18 cellular contexts compared by ENCODE assay signal in genomic region chr3:193483988-193484539, GRCh38.
DNase-seq lines count a peak whose midpoint lies in the region; ATAC-seq and TF ChIP-seq lines count a peak whose summit lies in the region.
"Had no signal": no experiment of that assay in that cellular context is flagged by ENCODE, and none has a peak within 500 bp of the region (broad histone marks: within the 10 kb centered on the region; RNA-seq: fewer than 3 reads in every experiment).

No MANE protein-coding gene starts in this region.

- no peak for TF ChIP-seq CTCF in HEK293 (tag by site-specific recombination; IDR thresholded peaks at IDR 0.05)
- no peak for TF ChIP-seq CTCF in lower lobe of right lung (IDR thresholded peaks at IDR 0.05)
- no peak for TF ChIP-seq CTCF in upper lobe of left lung (IDR thresholded peaks at IDR 0.05)
- TF ChIP-seq CTCF in natural killer cell (IDR thresholded peaks at IDR 0.05) = no peak

- ATAC-seq in lower lobe of right lung (peak; percentile 83 to 88), upper lobe of left lung (ENCODE audit: low FRiP score in 2 of 2) (peak; percentile 63 to 78), natural killer cell (no peak)
- no peak for ATAC-seq in activated CD4-positive, CD25-positive, alpha-beta regulatory T cell treated with anti-CD3 and anti-CD28 coated beads, Interleukin-2, amount 50 U/mL, for 24 hours
- ATAC-seq: GM23338 had no signal

- H3K27ac ChIP-seq in HEK293 (ENCODE audit: extremely low read depth, low read depth, low read length) (no peak overlapping the region), lower lobe of right lung (no peak overlapping the region), upper lobe of left lung (peak overlapping the region in 2 of 4 donors; percentile 27 to 37)
- H3K27ac ChIP-seq: BLaER1 had no signal

- peak in 1 of 4 donors; percentile 59 for TF ChIP-seq EP300 in upper lobe of left lung (IDR thresholded peaks at IDR 0.05)

- DNase-seq in astrocyte of the hippocampus (ENCODE audit: low read depth, low spot score) (peak; percentile 32), lower lobe of right lung (no peak), upper lobe of left lung (no peak), inferior parietal cortex (ENCODE audit: extremely low spot score) (no peak), natural killer cell (no peak), SK-N-DZ (ENCODE audit: low spot score) (no peak)
- DNase-seq: CD4-positive, alpha-beta memory T cell; DMS153; DMS79; GDM1; HCEC 1CT; HFFc6; IMR-90 had no signal

- intact Hi-C loops in lower lobe of right lung (cut with DNase I) (no loop called here), natural killer cell (cut with micrococcal nuclease) (no loop called here)

- H3K27me3 Mint-ChIP-seq in natural killer cell (ENCODE audit: low read depth in 2 of 2) = peaks cover 0 to 9% of the 10 kb centered on the region in 2 donors

- H3K9me3 ChIP-seq in HEK293 (ENCODE audit: control insufficient read depth, insufficient read depth, low read depth, low read length) (no peaks in the 10 kb centered on the region), lower lobe of right lung (no peaks in the 10 kb centered on the region), upper lobe of left lung (no peaks in the 10 kb centered on the region)
- H3K9me3 ChIP-seq: BLaER1 had no signal

- no peak overlapping the region for H3K4me3 ChIP-seq in HEK293 (ENCODE audit: low read depth, low read length)
- H3K4me3 ChIP-seq in lower lobe of right lung = no peak overlapping the region
- no peak overlapping the region for H3K4me3 ChIP-seq in upper lobe of left lung
- H3K4me3 ChIP-seq: BLaER1, GM23338 had no signal

- H3K9me3 Mint-ChIP-seq in natural killer cell = peaks cover 0 to 2% of the 10 kb centered on the region in 2 donors
- H3K9me3 Mint-ChIP-seq: GM23338 had no signal

- WGBS in upper lobe of left lung, 2 donors = 0 to 51% methylated on average over 1 of the region's 1 CpG

- no peaks in the 10 kb centered on the region for H3K4me1 ChIP-seq in HEK293 (ENCODE audit: control insufficient read depth, insufficient read depth, low read length)
- H3K4me1 ChIP-seq in lower lobe of right lung = no peaks in the 10 kb centered on the region
- no peaks in the 10 kb centered on the region for H3K4me1 ChIP-seq in upper lobe of left lung
- H3K4me1 ChIP-seq: BLaER1 had no signal

- no peaks in the 10 kb centered on the region for H3K36me3 ChIP-seq in HEK293 (ENCODE audit: control insufficient read depth in 2 of 2, insufficient read depth in 1 of 2, low read length in 2 of 2)
- H3K36me3 ChIP-seq in lower lobe of right lung = no peaks in the 10 kb centered on the region
- H3K36me3 ChIP-seq in upper lobe of left lung = peaks cover 0 to 4% (median 0%) of the 10 kb centered on the region in 4 donors
- H3K36me3 ChIP-seq: BLaER1 had no signal

- no peak overlapping the region for H3K27ac Mint-ChIP-seq in natural killer cell
- H3K27ac Mint-ChIP-seq: CD14-positive monocyte; CD4-positive, alpha-beta memory T cell; GM23338; HFFc6 had no signal

- no peaks in the 10 kb centered on the region for H3K4me1 Mint-ChIP-seq in natural killer cell
- H3K4me1 Mint-ChIP-seq: CD14-positive monocyte; CD4-positive, alpha-beta memory T cell; GM23338 had no signal

- H3K27me3 ChIP-seq in lower lobe of right lung (ENCODE audit: low read depth) (no peaks in the 10 kb centered on the region), upper lobe of left lung (no peaks in the 10 kb centered on the region)
- H3K27me3 ChIP-seq: BLaER1 had no signal

- no peak overlapping the region for H3K4me3 Mint-ChIP-seq in natural killer cell
- H3K4me3 Mint-ChIP-seq: CD14-positive monocyte; CD4-positive, alpha-beta memory T cell; GM23338; HFFc6 had no signal

- H3K36me3 Mint-ChIP-seq in natural killer cell = no peaks in the 10 kb centered on the region
- H3K36me3 Mint-ChIP-seq: CD14-positive monocyte had no signal

- POLR2A ChIA-PET in HEK293 (lab: Yijun Ruan, JAX) = no interaction called here

- no peak for TF ChIP-seq POLR2A in upper lobe of left lung (IDR thresholded peaks at IDR 0.05)

- CTCF ChIA-PET in HEK293 (lab: Yijun Ruan, JAX) = interaction anchor here (0.6 kb wide), 1 partner anchor 12 kb away, joined by 3 read pairs; no protein-coding TSS in a partner anchor

TF ChIP-seq in HEK293, 187 proteins besides CTCF, POLR2A, EP300 and RAD21 (continues in another document):
- TF ChIP-seq ZNF558 (tag by site-specific recombination; IDR thresholded peaks at IDR 0.05) (peak; percentile 60; the same call in 1 of the 2 replicates), ZNF560 (tag by site-specific recombination; IDR thresholded peaks at IDR 0.05; ENCODE audit: borderline replicate concordance) (peak; percentile 67; the same call in 1 of the 2 replicates), ZNF140 (tag by site-specific recombination; IDR thresholded peaks at IDR 0.05) (peak; percentile 91), REST (tag by site-specific recombination; IDR thresholded peaks at IDR 0.05) (peak; percentile 70), ZNF629 (tag by site-specific recombination; IDR thresholded peaks at IDR 0.05) (peak; percentile 37; the same call in 1 of the 2 replicates), ZSCAN5A (tag by site-specific recombination; IDR thresholded peaks at IDR 0.05) (no peak), ZFP37 (tag by site-specific recombination; IDR thresholded peaks at IDR 0.05) (peak; percentile 86), SP3 (tag by site-specific recombination; IDR thresholded peaks at IDR 0.05) (peak; percentile 33; the same call in 1 of the 2 replicates), ZNF426 (tag by site-specific recombination; IDR thresholded peaks at IDR 0.05) (peak; percentile 85), ZNF292 (tag by site-specific recombination; IDR thresholded peaks at IDR 0.05; ENCODE audit: borderline replicate concordance, low read depth) (0 out of 2 replicates have a peak, but pooled peaks have one; percentile 46), ZBTB8A (tag by site-specific recombination; IDR thresholded peaks at IDR 0.05) (peak; percentile 73), ZNF843 (tag by site-specific recombination; IDR thresholded peaks at IDR 0.05) (no peak), ZNF354C (tag by site-specific recombination; IDR thresholded peaks at IDR 0.05; ENCODE audit: borderline replicate concordance, low read depth) (0 out of 2 replicates have a peak, but pooled peaks have one; percentile 43), ZXDB (tag by site-specific recombination; IDR thresholded peaks at IDR 0.05) (peak; percentile 51; the same call in 1 of the 2 replicates), ZNF266 (tag by site-specific recombination; IDR thresholded peaks at IDR 0.05; ENCODE audit: low read depth) (peak; percentile 72; the same call in 1 of the 2 replicates)

Comparison
In these comparisons a context has a peak if more than half of its experiments do, and no peak if none do; other contexts are left out.
1. ATAC-seq: peak in lower lobe of right lung (2 of 2) and upper lobe of left lung (2 of 2); none in activated CD4-positive, CD25-positive, alpha-beta regulatory T cell treated with anti-CD3 and anti-CD28 coated beads, Interleukin-2, amount 50 U/mL, for 24 hours (0 of 2) and natural killer cell (0 of 3).